ENCODE assay signal across 21 cellular contexts in the genomic region with DNA sequence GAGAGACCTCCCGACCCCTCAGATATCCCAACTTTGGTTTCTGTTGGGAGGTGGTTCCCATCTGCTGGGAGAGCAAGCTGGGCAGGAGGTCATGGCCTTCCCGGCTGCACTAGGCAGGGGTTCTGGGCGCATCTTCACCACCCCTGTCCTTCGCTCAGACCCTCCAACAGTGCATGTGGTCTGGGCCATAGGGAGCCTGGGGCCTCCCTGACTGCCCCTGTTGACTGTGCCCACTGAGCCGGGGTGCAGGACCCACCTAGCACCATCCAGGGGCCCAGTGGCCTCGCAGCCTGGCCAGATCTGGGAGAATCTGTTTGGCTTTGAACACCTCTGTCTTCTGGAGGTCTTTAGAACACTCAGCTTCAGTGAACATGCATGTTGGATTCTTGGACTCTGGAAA. TPM values are rescaled to one million over a fixed set of nuclear protein-coding genes. Genes with fewer than 3 reads are reported as not detected.
DNase-seq lines count a peak whose midpoint lies in the region; FAIRE-seq and TF ChIP-seq lines count a peak whose summit lies in the region.
"Had no signal": no experiment of that assay in that cellular context is flagged by ENCODE, and none has a peak within 500 bp of the region (broad histone marks: within the 10 kb centered on the region; RNA-seq: fewer than 3 reads in every experiment).

No MANE protein-coding gene starts in this region.

- no peak overlapping the region for H4K91ac ChIP-seq in H1 (replicated peaks; ENCODE audit: insufficient read length, low read length)
- H4K91ac ChIP-seq in mesenchymal stem cell (ENCODE audit: low read length) = no peak overlapping the region

- H3K4me2 ChIP-seq in H1 (ENCODE audit: insufficient read depth in 1 of 2, low read depth in 2 of 2, low read length in 2 of 2) (no peak overlapping the region), mesenchymal stem cell (ENCODE audit: low read length, poor library complexity, severe bottlenecking) (no peak overlapping the region)

- H3K18ac ChIP-seq in H1 (ENCODE audit: extremely low read depth, low read length) (no peak overlapping the region), mesenchymal stem cell (ENCODE audit: low read depth in 1 of 2, low read length in 2 of 2) (no peak overlapping the region)

- no peaks in the 10 kb centered on the region for H3K36me3 Mint-ChIP-seq in activated CD4-positive, alpha-beta memory T cell treated with anti-CD3 and anti-CD28 coated beads for 36 hours
- H3K36me3 Mint-ChIP-seq: CD4-positive, CD25-positive, alpha-beta regulatory T cell; CD8-positive, alpha-beta T cell had no signal

- H2AFZ ChIP-seq in H1 (ENCODE audit: low read length) (no peak overlapping the region), mesenchymal stem cell (ENCODE audit: low read depth, low read length) (no peak overlapping the region)
- H2AFZ ChIP-seq: GM23248 had no signal

- no peak overlapping the region for H3K14ac ChIP-seq in H1 (ENCODE audit: insufficient read length)
- H3K14ac ChIP-seq in mesenchymal stem cell (ENCODE audit: low read length in 2 of 2) = no peak overlapping the region

- TF ChIP-seq CTCF in H1 (IDR thresholded peaks at IDR 0.05; ENCODE audit: control extremely low read depth in 1 of 3, insufficient read depth in 1 of 3, low read depth in 1 of 3, low read length in 3 of 3) (no peak), kidney (IDR thresholded peaks at IDR 0.05; ENCODE audit: borderline replicate concordance, extremely low read depth, insufficient read depth) (no peak)

- H2AK5ac ChIP-seq in H1 (ENCODE audit: low read depth, low read length) (no peak overlapping the region), mesenchymal stem cell (ENCODE audit: low read length, severe bottlenecking) (no peak overlapping the region)

- 94% methylated on average over 6 of the region's 6 CpGs; no CpG with 5 or more reads in 1 of the 2 experiments for WGBS in H1 (ENCODE audit: extremely low coverage in 1 of 2, insufficient coverage in 1 of 2, insufficient read length in 1 of 2, insufficient replicate concordance in 2 of 2, low coverage in 1 of 2, low lambda C conversion rate in 2 of 2, missing lambda C conversion rate in 1 of 2), 2 experiments
- 92% methylated on average over 6 of the region's 6 CpGs for WGBS in mesenchymal stem cell

- H3K27ac ChIP-seq in H1 (ENCODE audit: low read depth, low read length) (no peak overlapping the region), kidney (ENCODE audit: low read depth in 2 of 2, low read length in 2 of 2) (no peak overlapping the region), mesenchymal stem cell (ENCODE audit: low read length, poor library complexity, severe bottlenecking) (no peak overlapping the region)
- H3K27ac ChIP-seq: C4-2B, GM23248 had no signal

- H3K9ac ChIP-seq in H1 (replicated peaks in 1 of 4; ENCODE audit: extremely low read depth in 1 of 4, low read depth in 3 of 4, low read length in 3 of 4) (no peak overlapping the region), kidney (ENCODE audit: low read length in 2 of 2) (no peak overlapping the region), mesenchymal stem cell (ENCODE audit: low read length) (no peak overlapping the region)
- H3K9ac ChIP-seq: GM23248 had no signal

- no peaks in the 10 kb centered on the region for H3K9me3 Mint-ChIP-seq in activated CD4-positive, alpha-beta memory T cell treated with anti-CD3 and anti-CD28 coated beads for 36 hours
- H3K9me3 Mint-ChIP-seq: CD8-positive, alpha-beta T cell had no signal

- TF ChIP-seq POLR2A in H1 (IDR thresholded peaks at IDR 0.05; ENCODE audit: control extremely low read depth in 1 of 2, low read depth in 2 of 2, low read length in 2 of 2) = no peak

- H2BK5ac ChIP-seq in H1 (ENCODE audit: low read depth, low read length) (no peak overlapping the region), mesenchymal stem cell (ENCODE audit: low read depth, low read length, poor library complexity, severe bottlenecking) (no peak overlapping the region)

- TF ChIP-seq EP300 in H1 (IDR thresholded peaks at IDR 0.05; ENCODE audit: borderline replicate concordance in 1 of 2, low read depth in 2 of 2, low read length in 2 of 2) = no peak

- H4K5ac ChIP-seq in H1 (ENCODE audit: insufficient read length, low read depth, low read length) = no peak overlapping the region

- no peak for TF ChIP-seq RAD21 in H1 (IDR thresholded peaks at IDR 0.05 in 1 of 2, conservative IDR thresholded peaks at IDR 0.05 in 1 of 2; ENCODE audit: low read depth in 2 of 2, low read length in 2 of 2)

- H3K4me1 ChIP-seq in H1 (replicated peaks in 1 of 4; ENCODE audit: control insufficient read depth in 3 of 4, insufficient read depth in 4 of 4, low read length in 3 of 4) (peaks cover 0 to 9% (median 1%) of the 10 kb centered on the region in 4 experiments; a peak in 2 of 7 replicates), kidney (ENCODE audit: control insufficient read depth in 1 of 2, insufficient read depth in 1 of 2, low read depth in 1 of 2, low read length in 2 of 2) (no peaks in the 10 kb centered on the region), mesenchymal stem cell (ENCODE audit: control insufficient read depth, insufficient read depth, low read depth, low read length) (peaks cover 2% of the 10 kb centered on the region)

- H2BK12ac ChIP-seq in H1 (ENCODE audit: low read depth, low read length) (no peak overlapping the region), mesenchymal stem cell (ENCODE audit: low read length in 2 of 2) (no peak overlapping the region)

- H4K8ac ChIP-seq in H1 (ENCODE audit: extremely low read depth, insufficient read depth, low read length) (peak overlapping the region; percentile 53; the same call in 1 of the 2 replicates), mesenchymal stem cell (ENCODE audit: low read length) (no peak overlapping the region)

- FAIRE-seq in HTR-8/SVneo (lab: Jason Lieb, UNC) = peak; percentile 23
- no peak for FAIRE-seq in H1 (lab: Jason Lieb, UNC)
- no peak for FAIRE-seq in kidney (lab: Jason Lieb, UNC)
- FAIRE-seq: G401.6, GM12892, GM19239 had no signal

- H2BK20ac ChIP-seq in H1 (ENCODE audit: low read length) = no peak overlapping the region

- no peaks in the 10 kb centered on the region for H3K36me3 ChIP-seq in H1 (ENCODE audit: control insufficient read depth in 2 of 4, insufficient read depth in 4 of 4, low read length in 3 of 4)
- H3K36me3 ChIP-seq in kidney (ENCODE audit: control insufficient read depth in 1 of 2, insufficient read depth in 2 of 2, low read length in 2 of 2) = no peaks in the 10 kb centered on the region
- no peaks in the 10 kb centered on the region for H3K36me3 ChIP-seq in mesenchymal stem cell (ENCODE audit: control insufficient read depth in 1 of 2, insufficient read depth in 2 of 2, low read depth in 1 of 2, low read length in 2 of 2)

- H3K9me3 ChIP-seq in H1 (ENCODE audit: insufficient read depth in 2 of 2, low read depth in 1 of 2, low read length in 1 of 2) (no peaks in the 10 kb centered on the region), kidney (ENCODE audit: control insufficient read depth in 1 of 2, low read length in 2 of 2) (no peaks in the 10 kb centered on the region), mesenchymal stem cell (ENCODE audit: control insufficient read depth, low read length) (no peaks in the 10 kb centered on the region)
- H3K9me3 ChIP-seq: Caco-2 had no signal

- no peak overlapping the region for H3K56ac ChIP-seq in H1 (replicated peaks; ENCODE audit: insufficient read length, low read depth, low read length)

- POLR2A ChIA-PET in H1 (lab: Charles Lee; ENCODE audit: partially characterized antibody) = no interaction called here
- POLR2A ChIA-PET in activated CD4-positive, alpha-beta memory T cell treated with anti-CD3 and anti-CD28 coated beads for 36 hours (lab: Charles Lee) = no interaction called here

- no peak overlapping the region for H2BK15ac ChIP-seq in H1 (ENCODE audit: low read length)
- no peak overlapping the region for H2BK15ac ChIP-seq in mesenchymal stem cell (ENCODE audit: low read depth, poor library complexity, severe bottlenecking)

- no peak overlapping the region for H3K4me3 Mint-ChIP-seq in activated CD4-positive, alpha-beta memory T cell treated with anti-CD3 and anti-CD28 coated beads for 36 hours
- H3K4me3 Mint-ChIP-seq: CD4-positive, CD25-positive, alpha-beta regulatory T cell; CD8-positive, alpha-beta T cell; H9 had no signal

- H2BK120ac ChIP-seq in H1 (replicated peaks; ENCODE audit: low read depth, low read length) (no peak overlapping the region), mesenchymal stem cell (ENCODE audit: low read depth, low read length) (no peak overlapping the region)

- H3K79me2 ChIP-seq in H1 (ENCODE audit: control insufficient read depth in 1 of 2, insufficient read depth in 2 of 2, low read length in 2 of 2) = no peaks in the 10 kb centered on the region

- no peaks in the 10 kb centered on the region for H3K27me3 ChIP-seq in H1 (replicated peaks in 1 of 4; ENCODE audit: control insufficient read depth in 3 of 4, extremely low read depth in 1 of 4, insufficient read depth in 3 of 4, low read length in 3 of 4)
- peaks cover 73 to 93% of the 10 kb centered on the region in 2 experiments for H3K27me3 ChIP-seq in mesenchymal stem cell (ENCODE audit: control insufficient read depth in 1 of 2, insufficient read depth in 1 of 2, low read length in 2 of 2)

- peaks cover 29% of the 10 kb centered on the region for H3K4me1 Mint-ChIP-seq in activated CD4-positive, alpha-beta memory T cell treated with anti-CD3 and anti-CD28 coated beads for 36 hours (ENCODE audit: low read depth)

- H3K79me1 ChIP-seq in H1 (ENCODE audit: low read depth, low read length) (no peaks in the 10 kb centered on the region), mesenchymal stem cell (replicated peaks; ENCODE audit: low read length, poor library complexity, severe bottlenecking) (no peaks in the 10 kb centered on the region)

- no peaks in the 10 kb centered on the region for H3K23me2 ChIP-seq in H1 (ENCODE audit: low read depth, low read length)

- H3K4me3 ChIP-seq in H1 (ENCODE audit: extremely low read depth in 1 of 4, insufficient read depth in 2 of 4, low read depth in 3 of 4, low read length in 4 of 4) (no peak overlapping the region), kidney (ENCODE audit: low read length in 2 of 2) (no peak overlapping the region), mesenchymal stem cell (ENCODE audit: insufficient read depth in 1 of 2, low read depth in 1 of 2, low read length in 2 of 2) (no peak overlapping the region)
- H3K4me3 ChIP-seq: GM23248 had no signal

- no peak overlapping the region for H3K4ac ChIP-seq in H1 (replicated peaks; ENCODE audit: insufficient read length, low read depth, low read length)
- H3K4ac ChIP-seq in mesenchymal stem cell (ENCODE audit: low read depth in 1 of 2, low read length in 2 of 2) = no peak overlapping the region

- CTCF ChIA-PET in H1 (lab: Charles Lee; ENCODE audit: partially characterized antibody) = interaction anchor here (1.0 to 1.4 kb wide), 3 partner anchors 10 to 17 kb away, joined by 3 to 4 read pairs (median 3); no protein-coding TSS in a partner anchor
- CTCF ChIA-PET in activated CD4-positive, alpha-beta memory T cell treated with anti-CD3 and anti-CD28 coated beads for 36 hours (lab: Charles Lee) = no interaction called here

- no peaks in the 10 kb centered on the region for H4K20me1 ChIP-seq in H1 (replicated peaks in 1 of 2; ENCODE audit: control insufficient read depth in 1 of 2, insufficient read depth in 2 of 2, low read length in 2 of 2)

- H3K23ac ChIP-seq in H1 (ENCODE audit: insufficient read length) (no peak overlapping the region), mesenchymal stem cell (ENCODE audit: low read length in 2 of 2) (no peak overlapping the region)

- H3K27ac Mint-ChIP-seq in activated CD4-positive, alpha-beta memory T cell treated with anti-CD3 and anti-CD28 coated beads for 36 hours = no peak overlapping the region
- H3K27ac Mint-ChIP-seq: CD8-positive, alpha-beta T cell had no signal

- intact Hi-C loops in kidney (cut with DNase I) = no loop called here
- intact Hi-C loops in activated CD4-positive, alpha-beta memory T cell treated with anti-CD3 and anti-CD28 coated beads for 36 hours (cut with micrococcal nuclease) = loop anchor here (10.0 kb wide), 1 partner anchor 108 kb away; no protein-coding TSS in a partner anchor

- H3K27me3 Mint-ChIP-seq in activated CD4-positive, alpha-beta memory T cell treated with anti-CD3 and anti-CD28 coated beads for 36 hours = no peaks in the 10 kb centered on the region
- H3K27me3 Mint-ChIP-seq: CD4-positive, CD25-positive, alpha-beta regulatory T cell had no signal

- DNase-seq in HTR-8/SVneo (ENCODE audit: insufficient read length, low spot score) (no peak), H1 (ENCODE audit: low read depth in 1 of 2, low spot score in 2 of 2) (no peak), kidney (peak; percentile 59), NCI-H526 treated with DMSO at 0.1 percent for 48 hours (lab: John Stamatoyannopoulos, UW) (no peak), mesenchymal stem cell (no peak)
- no peak for DNase-seq in activated CD4-positive, alpha-beta memory T cell treated with anti-CD3 and anti-CD28 coated beads for 36 hours
- DNase-seq: Caco-2; CD4-positive, CD25-positive, alpha-beta regulatory T cell; CD8-positive, alpha-beta T cell; DMS153; DND-41; GM23248; H9 had no signal

RNA-seq across cellular contexts. Expression of gene INMT, which starts 18.7 kb away (rescaled TPM):
- total RNA-seq in H1 (2021; fragmentation: NEBNext Ultra II Directional; extraction: Animal tissue kit (Norgen Biotek cat#: 25700)) = 0.60 and 0.84 TPM in 2 replicates
- polyA plus RNA-seq in H1 (2011; rRNA removed) (0.94 and 1.2 TPM in 2 replicates), kidney (ENCODE audit: insufficient read depth, low read depth, low replicate concordance) (34.5 TPM)
- 1.8 TPM for polyA plus RNA-seq in H1 (2011; cell fraction: cytosol; rRNA removed)
- polyA plus RNA-seq in H1 (2011; cell fraction: nucleus; rRNA removed) = 4.0 TPM
- polyA plus RNA-seq in H1 (2012, experiment 1 of 2) = 0.71 to 2.0 TPM (median 1.0 TPM) in 4 replicates
- polyA plus RNA-seq in H1 (2012, experiment 2 of 2) = 0.22 TPM
- polyA plus RNA-seq in H1 (2013, experiment 1 of 2) = 0.39 TPM
- 0.11 TPM for polyA plus RNA-seq in H1 (2013, experiment 2 of 2)
- 1.1 and 1.9 TPM in 2 replicates for polyA minus RNA-seq in H1 (2011; rRNA and poly(A)+ RNA removed)
- 0.73 TPM for polyA minus RNA-seq in H1 (2011; cell fraction: cytosol; rRNA and poly(A)+ RNA removed)
- 2.9 TPM for polyA minus RNA-seq in H1 (2011; cell fraction: nucleus; rRNA and poly(A)+ RNA removed)
- 44.8 TPM for total RNA-seq in kidney
- not detected for total RNA-seq in activated CD4-positive, alpha-beta memory T cell treated with anti-CD3 and anti-CD28 coated beads for 36 hours
- 7.5 TPM for polyA plus RNA-seq in mesenchymal stem cell (2013, experiment 1 of 2)
- polyA plus RNA-seq in mesenchymal stem cell (2013, experiment 2 of 2) = 7.5 TPM
- total RNA-seq: A172; CD4-positive, CD25-positive, alpha-beta regulatory T cell; GM23248 had no signal

RNA-seq across cellular contexts. Expression of gene MINDY4, which starts 38.0 kb away (rescaled TPM):
- 3.6 and 3.8 TPM in 2 replicates for total RNA-seq in H1 (2021; fragmentation: NEBNext Ultra II Directional; extraction: Animal tissue kit (Norgen Biotek cat#: 25700))
- 1.3 and 1.6 TPM in 2 replicates for polyA plus RNA-seq in H1 (2011; rRNA removed)
- polyA plus RNA-seq in H1 (2011; cell fraction: cytosol; rRNA removed) = 1.8 TPM
- polyA plus RNA-seq in H1 (2011; cell fraction: nucleus; rRNA removed) = 3.1 TPM
- polyA plus RNA-seq in H1 (2012, experiment 1 of 2) = 2.2 to 3.3 TPM (median 2.6 TPM) in 4 replicates
- polyA plus RNA-seq in H1 (2012, experiment 2 of 2) = 2.2 TPM
- polyA plus RNA-seq in H1 (2013, experiment 1 of 2) = 1.6 TPM
- 1.5 TPM for polyA plus RNA-seq in H1 (2013, experiment 2 of 2)
- polyA minus RNA-seq in H1 (2011; rRNA and poly(A)+ RNA removed) = 2.2 and 2.6 TPM in 2 replicates
- 0.66 TPM for polyA minus RNA-seq in H1 (2011; cell fraction: cytosol; rRNA and poly(A)+ RNA removed)
- 5.3 TPM for polyA minus RNA-seq in H1 (2011; cell fraction: nucleus; rRNA and poly(A)+ RNA removed)
- total RNA-seq in kidney = 15.3 TPM
- polyA plus RNA-seq in kidney (ENCODE audit: insufficient read depth, low read depth, low replicate concordance) = 5.3 TPM
- 1 to 10 TPM; 1.1 to 1.6 TPM for total RNA-seq in activated CD4-positive, alpha-beta memory T cell treated with anti-CD3 and anti-CD28 coated beads for 36 hours
- 2.6 TPM for polyA plus RNA-seq in mesenchymal stem cell (2013, experiment 1 of 2)
- 2.8 TPM for polyA plus RNA-seq in mesenchymal stem cell (2013, experiment 2 of 2)

RNA-seq across cellular contexts. Expression of gene CRHR2, which starts 51.0 kb away (rescaled TPM):
- total RNA-seq in H1 (2021; fragmentation: NEBNext Ultra II Directional; extraction: Animal tissue kit (Norgen Biotek cat#: 25700)) = 0.19 and 0.37 TPM in 2 replicates
- polyA plus RNA-seq in H1 (2011; rRNA removed) (0.99 and 1.3 TPM in 2 replicates), kidney (ENCODE audit: insufficient read depth, low read depth, low replicate concordance) (not detected)
- 0.79 TPM for polyA plus RNA-seq in H1 (2011; cell fraction: cytosol; rRNA removed)
- 2.5 TPM for polyA plus RNA-seq in H1 (2011; cell fraction: nucleus; rRNA removed)
- 0.66 to 0.97 TPM (median 0.72 TPM) in 4 replicates for polyA plus RNA-seq in H1 (2012, experiment 1 of 2)
- 0.47 TPM for polyA plus RNA-seq in H1 (2012, experiment 2 of 2)
- 0.39 TPM for polyA plus RNA-seq in H1 (2013, experiment 1 of 2)
- polyA plus RNA-seq in H1 (2013, experiment 2 of 2) = 0.37 TPM
- 0.35 and 1.8 TPM in 2 replicates for polyA minus RNA-seq in H1 (2011; rRNA and poly(A)+ RNA removed)
- 0.37 TPM for polyA minus RNA-seq in H1 (2011; cell fraction: cytosol; rRNA and poly(A)+ RNA removed)
- polyA minus RNA-seq in H1 (2011; cell fraction: nucleus; rRNA and poly(A)+ RNA removed) = 0.40 TPM
- not detected for total RNA-seq in kidney
- under 1 TPM in 1 of 2 experiments, not detected in 1; 0.07 TPM for total RNA-seq in activated CD4-positive, alpha-beta memory T cell treated with anti-CD3 and anti-CD28 coated beads for 36 hours
- not detected for polyA plus RNA-seq in mesenchymal stem cell (2013, experiment 1 of 2)
- polyA plus RNA-seq in mesenchymal stem cell (2013, experiment 2 of 2) = not detected
- total RNA-seq: A172; A673; Caco-2; CD4-positive, CD25-positive, alpha-beta regulatory T cell; GM23248; H4 had no signal
- polyA plus RNA-seq: BJ; CD4-positive, CD25-positive, alpha-beta regulatory T cell had no signal

Comparison
In these comparisons a context has a peak if more than half of its experiments do, and no peak if none do; other contexts are left out.
1. RNA of gene INMT, which starts 18.7 kb away (total RNA-seq): 44.8 TPM in kidney (single experiment); 0.60 to 0.84 TPM in H1 and not detected in activated CD4-positive, alpha-beta memory T cell treated with anti-CD3 and anti-CD28 coated beads for 36 hours; every median in the first group is over 10 times any median in the second.